1 cellular context compared by ENCODE assay signal in the genomic region with DNA sequence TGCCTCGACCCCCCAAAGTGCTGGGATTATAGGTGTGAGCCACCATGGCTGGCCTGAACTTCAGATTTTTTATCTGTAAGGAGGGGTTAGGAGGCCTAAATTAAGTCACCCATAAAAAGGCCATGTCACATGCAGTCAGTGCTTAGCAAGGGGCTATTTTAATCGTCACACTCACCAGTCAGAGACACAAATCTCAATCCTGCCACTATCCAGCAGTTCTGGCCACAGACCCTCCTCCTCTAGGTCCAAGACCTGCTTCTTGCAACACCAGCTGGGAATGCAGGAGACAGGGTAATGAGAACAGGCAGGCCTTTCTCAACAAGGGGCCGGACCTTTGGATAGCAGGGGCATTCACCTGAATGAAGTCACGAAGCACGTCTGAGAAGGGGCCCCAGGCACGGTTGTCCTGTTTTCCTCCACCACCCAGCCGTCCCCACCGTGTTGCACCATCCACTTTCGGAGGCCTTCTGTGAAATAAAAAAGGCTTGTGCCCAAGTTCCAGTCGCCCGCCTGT.
TF ChIP-seq lines count a peak whose summit lies in the region.

No MANE protein-coding gene starts in this region.

TF ChIP-seq in GM23338, 12 proteins besides CTCF, POLR2A, EP300 and RAD21:
- TF ChIP-seq ZNF462 (CRISPR knock-in tag; IDR thresholded peaks at IDR 0.05) (no peak), POLR2AphosphoS5 (IDR thresholded peaks at IDR 0.05; ENCODE audit: low read depth) (peak; percentile 76)
